10 cellular contexts compared by ENCODE assay signal in the genomic region with DNA sequence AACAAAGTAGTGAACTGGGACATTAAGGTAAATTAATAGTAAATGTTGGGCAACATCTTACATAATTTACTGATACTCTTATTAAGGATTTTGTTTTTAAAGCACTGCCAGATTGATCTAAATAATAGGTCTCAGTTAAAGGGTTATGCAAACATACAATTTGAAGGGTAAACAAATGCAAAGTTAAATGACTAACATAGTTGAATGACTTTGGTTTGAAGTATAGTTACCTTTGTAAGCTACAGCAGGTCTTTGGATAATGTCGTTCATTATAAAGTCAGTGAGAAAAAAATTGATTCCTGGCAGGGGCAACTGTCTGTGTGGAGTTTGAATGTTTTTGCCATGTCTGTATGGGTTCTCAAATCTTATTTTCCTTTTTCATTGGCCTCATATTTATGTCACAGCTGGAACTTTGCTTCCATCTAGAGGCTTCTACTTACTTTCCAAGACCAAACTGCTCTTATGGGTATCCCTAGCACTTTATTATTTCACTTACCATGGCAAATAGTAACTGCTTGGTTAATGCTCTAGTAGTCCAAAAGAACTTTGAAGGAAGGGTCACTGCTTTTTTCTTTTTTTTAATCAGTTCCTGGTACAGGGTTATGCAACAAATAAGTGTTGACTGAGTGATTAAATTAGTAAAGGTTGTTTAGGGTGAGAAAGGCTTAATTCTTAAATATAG.
DNase-seq lines count a peak whose midpoint lies in the region; ATAC-seq, FAIRE-seq and TF ChIP-seq lines count a peak whose summit lies in the region.
"Had no signal": no experiment of that assay in that cellular context is flagged by ENCODE, and none has a peak within 500 bp of the region (broad histone marks: within the 10 kb centered on the region; RNA-seq: fewer than 3 reads in every experiment).

No MANE protein-coding gene starts in this region.

- DNase-seq in D721Med (ENCODE audit: insufficient read length, low spot score), result no peak
- peak; percentile 25 for DNase-seq in HT-29 (ENCODE audit: low spot score)
- peak; percentile 26 for DNase-seq in left kidney (ENCODE audit: low read depth, low spot score)
- no peak for DNase-seq in urothelium cell line (ENCODE audit: low spot score)
- no peak for DNase-seq in cerebellum (ENCODE audit: low spot score)
- no peak for DNase-seq in GM10266 (ENCODE audit: extremely low spot score)
- DNase-seq: esophagus squamous epithelium had no signal

- FAIRE-seq in D721Med (lab: Jason Lieb, UNC) (peak; percentile 67), TTC549 (lab: Jason Lieb, UNC) (peak; percentile 75), urothelium cell line (lab: Jason Lieb, UNC) (no peak)

- TF ChIP-seq CTCF in D721Med (IDR thresholded peaks at IDR 0.05; ENCODE audit: insufficient read depth, missing control alignments), result peak; percentile 40
- no peak for TF ChIP-seq CTCF in GM10266 (IDR thresholded peaks at IDR 0.05; ENCODE audit: control insufficient read depth, insufficient read depth, low read depth, missing control alignments)

- ATAC-seq in HG02981 (IDR thresholded peaks at IDR 0.05; ENCODE audit: unreplicated experiment), result no peak
- ATAC-seq: activated naive CD4-positive, alpha-beta T cell treated with anti-CD3 and anti-CD28 coated beads, Interleukin-2, amount 50 U/mL, for 72 hours had no signal

Comparison
In these comparisons a context has a peak if more than half of its experiments do, and no peak if none do; other contexts are left out.
1. DNase-seq: peak in HT-29 (single experiment) and left kidney (single experiment); none in D721Med (single experiment), urothelium cell line (single experiment), cerebellum (single experiment) and GM10266 (single experiment).